20 cellular contexts compared by ENCODE assay signal in genomic region chr13:51047434-51048165, GRCh38.
DNase-seq lines count a peak whose midpoint lies in the region; ATAC-seq and TF ChIP-seq lines count a peak whose summit lies in the region.
"Had no signal": no experiment of that assay in that cellular context is flagged by ENCODE, and none has a peak within 500 bp of the region (broad histone marks: within the 10 kb centered on the region; RNA-seq: fewer than 3 reads in every experiment).

No MANE protein-coding gene starts in this region.

- no peak overlapping the region for H3K4me3 ChIP-seq in Jurkat, Clone E6-1 (ENCODE audit: low read length)
- no peak overlapping the region for H3K4me3 ChIP-seq in mucosa of descending colon
- H3K4me3 ChIP-seq: left lung had no signal

- no peaks in the 10 kb centered on the region for H3K36me3 ChIP-seq in mucosa of descending colon (ENCODE audit: low read depth)
- H3K36me3 ChIP-seq: left lung had no signal

- in situ Hi-C loops in SK-MEL-5 (cut with HindIII; ENCODE audit: low pct_unique_long_range_greater_than_20kb, low sequenced_read_pairs) = no loop called here

- intact Hi-C loops in mucosa of descending colon (cut with DNase I, micrococcal nuclease) = no loop called here

- TF ChIP-seq CTCF in mucosa of descending colon (IDR thresholded peaks at IDR 0.05) = no peak

- no peaks in the 10 kb centered on the region for H3K9me3 ChIP-seq in mucosa of descending colon
- H3K9me3 ChIP-seq: left lung had no signal

- H3K4me1 ChIP-seq in mucosa of descending colon (ENCODE audit: low read depth) = no peaks in the 10 kb centered on the region
- H3K4me1 ChIP-seq: left lung had no signal

- no peak for ATAC-seq in mucosa of descending colon
- no peak for ATAC-seq in HG03097 (IDR thresholded peaks at IDR 0.05; ENCODE audit: low FRiP score, unreplicated experiment)
- no peak for ATAC-seq in HG02870 (IDR thresholded peaks at IDR 0.05; ENCODE audit: unreplicated experiment)
- ATAC-seq: left lung, PC-3 had no signal

- DNase-seq in COLO829 (ENCODE audit: low spot score) = peak; percentile 73
- peak; percentile 19 for DNase-seq in Jurkat, Clone E6-1 (ENCODE audit: low read depth, low spot score)
- peak; percentile 97 for DNase-seq in SK-MEL-5 (ENCODE audit: low read depth, low spot score)
- peak; percentile 98 for DNase-seq in foreskin melanocyte
- DNase-seq in mucosa of descending colon = no peak
- no peak for DNase-seq in NCI-H1417 treated with DMSO at 0.1 percent for 48 hours (lab: John Stamatoyannopoulos, UW)
- DNase-seq: ACHN; activated CD4-positive, alpha-beta T cell treated with anti-CD3 and anti-CD28 coated beads for 4 hours; activated naive CD4-positive, alpha-beta T cell treated with Interleukin-2 at 50 U/mL for 16 hours; activated T-cell treated with anti-CD3 and anti-CD28 coated beads, Interleukin-2, amount 50 U/mL, for 48 hours; amniotic stem cell; GF-D8; Karpas-422; left lung; NCI-H1417; NCI-H2171; NCI-H524 treated with DMSO at 0.1 percent for 48 hours; PC-3 had no signal

Comparison
In these comparisons a context has a peak if more than half of its experiments do, and no peak if none do; other contexts are left out.
1. DNase-seq: peak in COLO829 (single experiment), Jurkat, Clone E6-1 (single experiment), SK-MEL-5 (single experiment) and foreskin melanocyte (single experiment); none in mucosa of descending colon (0 of 3) and NCI-H1417 treated with DMSO at 0.1 percent for 48 hours (single experiment).